8 cellular contexts compared by ENCODE assay signal in the genomic region with DNA sequence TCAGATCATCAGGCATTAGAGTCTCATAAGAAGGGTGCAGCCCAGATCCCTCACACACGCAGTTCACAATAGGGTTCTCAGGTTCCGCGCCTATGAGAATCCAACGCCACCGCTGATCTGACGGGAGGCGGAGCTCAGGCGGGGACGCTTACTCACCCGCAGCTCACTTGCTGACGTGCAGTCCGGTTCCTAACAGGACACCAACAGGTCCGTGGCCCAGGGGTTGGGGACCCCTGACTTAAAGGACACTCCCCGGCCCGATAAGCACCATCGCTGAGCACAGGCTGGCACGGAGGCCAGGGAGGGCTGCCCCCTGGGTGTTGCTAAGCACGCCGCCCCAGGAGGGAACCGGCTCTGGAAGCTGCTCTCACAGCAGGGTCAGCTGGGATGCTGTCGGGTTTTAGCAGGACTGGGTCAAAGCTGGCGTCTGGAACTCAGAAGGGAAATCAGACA. TPM values are rescaled to one million over a fixed set of nuclear protein-coding genes. Genes with fewer than 3 reads are reported as not detected.
DNase-seq lines count a peak whose midpoint lies in the region; ATAC-seq and TF ChIP-seq lines count a peak whose summit lies in the region.

No MANE protein-coding gene starts in this region.

- H3K27me3 ChIP-seq in AG04450 (ENCODE audit: control insufficient read depth, insufficient read depth, low read length) (peaks cover 10% of the 10 kb centered on the region), SJCRH30 (peaks cover 19% of the 10 kb centered on the region)

- POLR2A ChIA-PET in AG04450 (lab: Yijun Ruan, JAX): interaction anchor here (0.6 to 1.6 kb wide), 2 partner anchors 30 to 123 kb away, joined by 3 to 8 read pairs; partner anchors contain the start of gene BAHCC1

- ATAC-seq in stimulated activated memory B cell treated with anti-CD40 and anti-IgM and Interleukin-4, amounts not matched to agents 10 μg/mL and 1 μg/mL and 100 μg/mL, for 72 hours: no peak

- no peaks in the 10 kb centered on the region for H3K36me3 Mint-ChIP-seq in HFFc6 (ENCODE audit: low read depth)
- H3K36me3 Mint-ChIP-seq in immature natural killer cell: no peaks in the 10 kb centered on the region
- H3K36me3 Mint-ChIP-seq in stimulated activated memory B cell treated with anti-CD40 and anti-IgM and Interleukin-4, amounts not matched to agents 10 μg/mL and 1 μg/mL and 100 μg/mL, for 72 hours: no peaks in the 10 kb centered on the region

- H3K27ac ChIP-seq in AG04450 (ENCODE audit: low read depth, low read length): peak overlapping the region; percentile 78
- H3K27ac ChIP-seq in SJCRH30: no peak overlapping the region

- peak overlapping the region; percentile 24; the same call in 1 of the 2 replicates for H3K27ac Mint-ChIP-seq in HFFc6
- H3K27ac Mint-ChIP-seq in immature natural killer cell: peak overlapping the region in 5 of 6 donors; percentile 3 to 82 (median 35)
- H3K27ac Mint-ChIP-seq in stimulated activated memory B cell treated with anti-CD40 and anti-IgM and Interleukin-4, amounts not matched to agents 10 μg/mL and 1 μg/mL and 100 μg/mL, for 72 hours: peak overlapping the region; percentile 57

- peak overlapping the region; percentile 48 for H3K4me3 ChIP-seq in AG04450 (ENCODE audit: low read depth, low read length)
- H3K4me3 ChIP-seq in astrocyte of the cerebellum (ENCODE audit: low read depth, low read length): peak overlapping the region; percentile 17
- H3K4me3 ChIP-seq in SJCRH30: no peak overlapping the region

- TF ChIP-seq CTCF in AG04450 (IDR thresholded peaks at IDR 0.05; ENCODE audit: low read depth, low read length) (no peak), HFFc6 (IDR thresholded peaks at IDR 0.05) (no peak), astrocyte of the cerebellum (IDR thresholded peaks at IDR 0.05; ENCODE audit: low read depth, low read length, missing control alignments) (no peak), GM20000 (IDR thresholded peaks at IDR 0.05; ENCODE audit: extremely low read depth, missing control alignments) (no peak)

- H3K4me3 Mint-ChIP-seq in HFFc6 (peak overlapping the region; percentile 57), immature natural killer cell (peak overlapping the region; percentile 57 to 81 (median 69))
- H3K4me3 Mint-ChIP-seq in stimulated activated memory B cell treated with anti-CD40 and anti-IgM and Interleukin-4, amounts not matched to agents 10 μg/mL and 1 μg/mL and 100 μg/mL, for 72 hours: peak overlapping the region; percentile 40

- H3K9me3 ChIP-seq in AG04450 (ENCODE audit: control insufficient read depth, insufficient read depth, low read length) (no peaks in the 10 kb centered on the region; the same call in 1 of the 2 replicates), SJCRH30 (replicated peaks) (no peaks in the 10 kb centered on the region)

- H3K36me3 ChIP-seq in SJCRH30: no peaks in the 10 kb centered on the region

- CTCF ChIA-PET in AG04450 (lab: Charles Lee): interaction anchor here (1.4 kb wide), 1 partner anchor 119 kb away, joined by 6 read pairs; no protein-coding TSS in a partner anchor

- H3K4me1 Mint-ChIP-seq in HFFc6 (ENCODE audit: low read depth) (peaks cover 23% of the 10 kb centered on the region), immature natural killer cell (peaks cover 18 to 27% of the 10 kb centered on the region in 2 donors)
- peaks cover 17% of the 10 kb centered on the region for H3K4me1 Mint-ChIP-seq in stimulated activated memory B cell treated with anti-CD40 and anti-IgM and Interleukin-4, amounts not matched to agents 10 μg/mL and 1 μg/mL and 100 μg/mL, for 72 hours

- no peaks in the 10 kb centered on the region for H3K9me3 Mint-ChIP-seq in HFFc6
- H3K9me3 Mint-ChIP-seq in immature natural killer cell: peaks cover 0 to 1% (median 0%) of the 10 kb centered on the region in 6 donors
- no peaks in the 10 kb centered on the region for H3K9me3 Mint-ChIP-seq in stimulated activated memory B cell treated with anti-CD40 and anti-IgM and Interleukin-4, amounts not matched to agents 10 μg/mL and 1 μg/mL and 100 μg/mL, for 72 hours

- DNase-seq in AG04450 (ENCODE audit: low read depth, low spot score) (no peak), HFFc6 (peak; percentile 45), astrocyte of the cerebellum (ENCODE audit: low read depth) (peak; percentile 53), immature natural killer cell (peak in 2 of 3 donors; percentile 29 to 30), NCI-H446 (lab: John Stamatoyannopoulos, UW) (no peak), GM20000 (ENCODE audit: low spot score) (no peak), SJCRH30 (no peak)

- peaks cover 25% of the 10 kb centered on the region for H3K4me1 ChIP-seq in SJCRH30

- H3K27me3 Mint-ChIP-seq in HFFc6 (ENCODE audit: insufficient read depth) (peaks cover 29% of the 10 kb centered on the region), immature natural killer cell (ENCODE audit: low read depth in 3 of 3) (peaks cover 17 to 21% (median 19%) of the 10 kb centered on the region in 3 donors)
- peaks cover 86% of the 10 kb centered on the region for H3K27me3 Mint-ChIP-seq in stimulated activated memory B cell treated with anti-CD40 and anti-IgM and Interleukin-4, amounts not matched to agents 10 μg/mL and 1 μg/mL and 100 μg/mL, for 72 hours

- in situ Hi-C loops in astrocyte of the cerebellum (cut with HindIII; ENCODE audit: low sequenced_read_pairs): no loop called here

RNA-seq across cellular contexts. Expression of gene BAHCC1, which starts 30.1 kb away (rescaled TPM):
- polyA plus RNA-seq in AG04450 (2011; rRNA removed): 1.3 and 2.5 TPM in 2 replicates
- 3.3 and 6.3 TPM in 2 replicates for polyA minus RNA-seq in AG04450 (2011; rRNA and poly(A)+ RNA removed)
- total RNA-seq in HFFc6 (2021; fragmentation: NEBNext Ultra II Directional; extraction: Animal tissue kit (Norgen Biotek cat#: 25700)): 1 to 10 TPM; 7.3 to 9.7 (median 8.3) TPM
- under 1 TPM in 1 of 3 donors, not detected in 2; 0.02 TPM for polyA plus RNA-seq in immature natural killer cell
- 17.4 and 20.0 TPM in 2 replicates for total RNA-seq in SJCRH30 (2014; rRNA removed; shearing (Covaris generic))

Comparison
In these comparisons a context has a peak if more than half of its experiments do, and no peak if none do; other contexts are left out.
1. DNase-seq: peak in HFFc6 (single experiment), astrocyte of the cerebellum (single experiment) and immature natural killer cell (2 of 3); none in AG04450 (single experiment), NCI-H446 (0 of 2), GM20000 (single experiment) and SJCRH30 (0 of 2).
2. Peak in every context shown above with its lines, with median percentiles within 50 percentile points of each other: H3K27ac Mint-ChIP-seq and H3K4me3 Mint-ChIP-seq.